In genomic region chr20:55264825-55265224, GRCh38 we compare ENCODE assay signal across 16 cellular contexts.
A peak's percentile ranks its signal among the peaks of the same experiment; 100 is the strongest.
DNase-seq lines count a peak whose midpoint lies in the region; ATAC-seq and TF ChIP-seq lines count a peak whose summit lies in the region.
"Had no signal": no experiment of that assay in that cellular context is flagged by ENCODE, and none has a peak within 500 bp of the region (broad histone marks: within the 10 kb centered on the region; RNA-seq: fewer than 3 reads in every experiment).

No MANE protein-coding gene starts in this region.

- peaks cover 0 to 1% of the 10 kb centered on the region in 2 donors for H3K9me3 Mint-ChIP-seq in stimulated activated naive B cell treated with anti-CD40 and anti-IgM and Interleukin-4, amounts not matched to agents 10 μg/mL and 1 μg/mL and 100 μg/mL, for 72 hours
- peaks cover 10 to 12% of the 10 kb centered on the region in 2 donors for H3K9me3 Mint-ChIP-seq in natural killer cell

- no peak for TF ChIP-seq CTCF in natural killer cell (IDR thresholded peaks at IDR 0.05)

- no peak for ATAC-seq in stimulated activated naive B cell treated with anti-CD40 and anti-IgM and Interleukin-4, amounts not matched to agents 10 μg/mL and 1 μg/mL and 100 μg/mL, for 72 hours (replicated peaks)
- ATAC-seq in natural killer cell = no peak
- ATAC-seq: GM12878, HepG2 had no signal

- DNase-seq in NCI-H82 (lab: John Stamatoyannopoulos, UW) (peak; percentile 42), NCI-H82 treated with DMSO at 0.1 percent for 48 hours (lab: John Stamatoyannopoulos, UW; ENCODE audit: unreplicated experiment) (no peak), NCI-H2081 treated with DMSO at 0.1 percent for 48 hours (lab: John Stamatoyannopoulos, UW) (peak; percentile 48), kidney tubule cell (ENCODE audit: low spot score) (peak; percentile 56), NCI-H446 treated with DMSO at 0.1 percent for 48 hours (lab: John Stamatoyannopoulos, UW) (no peak), natural killer cell (no peak)
- DNase-seq in stimulated activated naive B cell treated with anti-CD40 and anti-IgM and Interleukin-4, amounts not matched to agents 10 μg/mL and 1 μg/mL and 100 μg/mL, for 72 hours = no peak
- DNase-seq: 8988T; ACHN; Calu3; CD4-positive, CD25-positive, alpha-beta regulatory T cell; DMS 273 treated with DMSO at 0.1 percent for 48 hours; HCEC 1CT; HFFc6 had no signal

- H3K4me1 Mint-ChIP-seq in stimulated activated naive B cell treated with anti-CD40 and anti-IgM and Interleukin-4, amounts not matched to agents 10 μg/mL and 1 μg/mL and 100 μg/mL, for 72 hours = no peaks in the 10 kb centered on the region
- no peaks in the 10 kb centered on the region for H3K4me1 Mint-ChIP-seq in natural killer cell
- H3K4me1 Mint-ChIP-seq: CD4-positive, CD25-positive, alpha-beta regulatory T cell had no signal

- no peaks in the 10 kb centered on the region for H3K27me3 Mint-ChIP-seq in stimulated activated naive B cell treated with anti-CD40 and anti-IgM and Interleukin-4, amounts not matched to agents 10 μg/mL and 1 μg/mL and 100 μg/mL, for 72 hours
- H3K27me3 Mint-ChIP-seq in natural killer cell (ENCODE audit: low read depth in 2 of 2) = no peaks in the 10 kb centered on the region
- H3K27me3 Mint-ChIP-seq: CD4-positive, CD25-positive, alpha-beta regulatory T cell had no signal

- no peaks in the 10 kb centered on the region for H3K36me3 Mint-ChIP-seq in stimulated activated naive B cell treated with anti-CD40 and anti-IgM and Interleukin-4, amounts not matched to agents 10 μg/mL and 1 μg/mL and 100 μg/mL, for 72 hours
- peaks cover 5% of the 10 kb centered on the region for H3K36me3 Mint-ChIP-seq in natural killer cell
- H3K36me3 Mint-ChIP-seq: CD4-positive, CD25-positive, alpha-beta regulatory T cell had no signal

- intact Hi-C loops in natural killer cell (cut with micrococcal nuclease) = no loop called here

- no peak overlapping the region for H3K4me3 Mint-ChIP-seq in stimulated activated naive B cell treated with anti-CD40 and anti-IgM and Interleukin-4, amounts not matched to agents 10 μg/mL and 1 μg/mL and 100 μg/mL, for 72 hours
- no peak overlapping the region for H3K4me3 Mint-ChIP-seq in natural killer cell
- H3K4me3 Mint-ChIP-seq: CD4-positive, CD25-positive, alpha-beta regulatory T cell; HFFc6 had no signal

- no peak overlapping the region for H3K27ac Mint-ChIP-seq in stimulated activated naive B cell treated with anti-CD40 and anti-IgM and Interleukin-4, amounts not matched to agents 10 μg/mL and 1 μg/mL and 100 μg/mL, for 72 hours
- no peak overlapping the region for H3K27ac Mint-ChIP-seq in natural killer cell
- H3K27ac Mint-ChIP-seq: CD4-positive, CD25-positive, alpha-beta regulatory T cell; HFFc6 had no signal

Comparison
In these comparisons a context has a peak if more than half of its experiments do, and no peak if none do; other contexts are left out.
1. DNase-seq: peak in NCI-H82 (single experiment), NCI-H2081 treated with DMSO at 0.1 percent for 48 hours (single experiment) and kidney tubule cell (single experiment); none in NCI-H82 treated with DMSO at 0.1 percent for 48 hours (single experiment), NCI-H446 treated with DMSO at 0.1 percent for 48 hours (single experiment), stimulated activated naive B cell treated with anti-CD40 and anti-IgM and Interleukin-4, amounts not matched to agents 10 μg/mL and 1 μg/mL and 100 μg/mL, for 72 hours (single experiment) and natural killer cell (single experiment).